In the genomic region with DNA sequence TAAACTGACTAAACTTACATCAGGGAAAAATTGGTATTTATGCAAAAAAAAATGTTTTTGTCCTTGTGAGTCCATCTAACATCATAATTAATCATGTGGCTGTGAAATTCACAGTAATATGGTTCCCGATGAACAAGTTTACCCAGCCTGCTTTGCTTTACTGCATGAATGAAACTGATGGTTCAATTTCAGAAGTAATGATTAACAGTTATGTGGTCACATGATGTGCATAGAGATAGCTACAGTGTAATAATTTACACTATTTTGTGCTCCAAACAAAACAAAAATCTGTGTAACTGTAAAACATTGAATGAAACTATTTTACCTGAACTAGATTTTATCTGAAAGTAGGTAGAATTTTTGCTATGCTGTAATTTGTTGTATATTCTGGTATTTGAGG, we compare ENCODE assay signal across 1 cellular context.
A peak's percentile ranks its signal among the peaks of the same experiment; 100 is the strongest.
TF ChIP-seq lines count a peak whose summit lies in the region.

No MANE protein-coding gene starts in this region.

TF ChIP-seq in K562, 482 proteins besides CTCF, POLR2A, EP300 and RAD21 (continued from another document):
- TF ChIP-seq, protein P1, sequence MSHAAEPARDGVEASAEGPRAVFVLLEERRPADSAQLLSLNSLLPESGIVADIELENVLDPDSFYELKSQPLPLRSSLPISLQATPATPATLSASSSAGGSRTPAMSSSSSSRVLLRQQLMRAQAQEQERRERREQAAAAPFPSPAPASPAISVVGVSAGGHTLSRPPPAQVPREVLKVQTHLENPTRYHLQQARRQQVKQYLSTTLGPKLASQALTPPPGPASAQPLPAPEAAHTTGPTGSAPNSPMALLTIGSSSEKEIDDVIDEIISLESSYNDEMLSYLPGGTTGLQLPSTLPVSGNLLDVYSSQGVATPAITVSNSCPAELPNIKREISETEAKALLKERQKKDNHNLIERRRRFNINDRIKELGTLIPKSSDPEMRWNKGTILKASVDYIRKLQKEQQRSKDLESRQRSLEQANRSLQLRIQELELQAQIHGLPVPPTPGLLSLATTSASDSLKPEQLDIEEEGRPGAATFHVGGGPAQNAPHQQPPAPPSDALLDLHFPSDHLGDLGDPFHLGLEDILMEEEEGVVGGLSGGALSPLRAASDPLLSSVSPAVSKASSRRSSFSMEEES (CRISPR knock-in tag; IDR thresholded peaks at IDR 0.05) = peak; percentile 51; the same call in 1 of the 2 replicates
- no peak for TF ChIP-seq ERF (CRISPR knock-in tag; IDR thresholded peaks at IDR 0.05)
TF ChIP-seq in K562: peak in this region for 1.
